9 cellular contexts compared by ENCODE assay signal in the genomic region with DNA sequence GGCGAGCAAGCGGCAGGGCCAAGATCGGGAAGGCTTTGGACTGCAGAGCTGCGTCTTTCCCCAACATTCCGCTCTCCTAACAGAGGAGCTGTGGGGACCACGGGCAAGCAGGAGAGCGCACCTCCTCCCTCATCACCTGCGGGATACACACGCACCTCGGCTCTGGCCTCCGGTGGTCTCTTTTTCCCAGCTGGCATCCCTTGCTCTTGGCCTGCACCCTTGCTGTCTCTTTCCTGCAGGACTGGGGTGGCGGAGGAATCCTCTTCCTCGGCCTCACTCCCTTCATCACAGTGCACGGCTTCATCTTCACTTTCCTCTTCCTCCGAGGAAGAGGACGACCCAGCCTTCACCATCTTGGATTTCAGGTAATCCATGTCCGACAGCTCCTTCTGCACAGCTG.
"Had no signal": no experiment of that assay in that cellular context is flagged by ENCODE, and none has a peak within 500 bp of the region (broad histone marks: within the 10 kb centered on the region; RNA-seq: fewer than 3 reads in every experiment).

No MANE protein-coding gene starts in this region.

- H3K4me1 ChIP-seq: HAP-1 had no signal

- H3K4me3 ChIP-seq: GM23248, GM23338, HAP-1 had no signal

- DNase-seq: GM23248, GOT3, H7, H9, HCEC 1CT, HFFc6 had no signal

- ATAC-seq: GM23338, HCT116 had no signal

- H3K27ac ChIP-seq: GM23248 had no signal

- H3K9me3 ChIP-seq: HAP-1 had no signal

- H3K4me3 Mint-ChIP-seq: GM23338, H9, HFFc6 had no signal

- H3K27ac Mint-ChIP-seq: GM23338, H9, HFFc6 had no signal

- H3K4me1 Mint-ChIP-seq: GM23338, H9 had no signal

- H3K9me3 Mint-ChIP-seq: GM23338, H9, HFFc6 had no signal
